In genomic region chr20:32010666-32011065, GRCh38 we compare ENCODE assay signal across 25 cellular contexts. TPM values are rescaled to one million over a fixed set of nuclear protein-coding genes. Genes with fewer than 3 reads are reported as not detected.
A peak's percentile ranks its signal among the peaks of the same experiment; 100 is the strongest.
DNase-seq lines count a peak whose midpoint lies in the region; ATAC-seq and TF ChIP-seq lines count a peak whose summit lies in the region.
"Had no signal": no experiment of that assay in that cellular context is flagged by ENCODE, and none has a peak within 500 bp of the region (broad histone marks: within the 10 kb centered on the region; RNA-seq: fewer than 3 reads in every experiment).

No MANE protein-coding gene starts in this region.

- H3K9me3 ChIP-seq in heart left ventricle (no peaks in the 10 kb centered on the region), esophagus (ENCODE audit: control insufficient read depth in 2 of 2, insufficient read depth in 1 of 2, low read depth in 1 of 2, low read length in 1 of 2) (no peaks in the 10 kb centered on the region), mesodermal cell (ENCODE audit: control insufficient read depth, low read length) (no peaks in the 10 kb centered on the region)
- H3K9me3 ChIP-seq: left lung, vagina had no signal

- H3K27me3 ChIP-seq in heart left ventricle (peaks cover 0 to 4% (median 0%) of the 10 kb centered on the region in 9 donors), esophagus (ENCODE audit: control insufficient read depth in 1 of 2, insufficient read depth in 2 of 2, low read length in 2 of 2) (no peaks in the 10 kb centered on the region)
- H3K27me3 ChIP-seq: vagina had no signal

- H3K36me3 ChIP-seq in heart left ventricle (no peaks in the 10 kb centered on the region), esophagus (ENCODE audit: control insufficient read depth in 2 of 2, insufficient read depth in 2 of 2, low read length in 1 of 2) (no peaks in the 10 kb centered on the region), mesodermal cell (ENCODE audit: control insufficient read depth, insufficient read depth, low read length) (no peaks in the 10 kb centered on the region), urinary bladder (ENCODE audit: insufficient read depth) (no peaks in the 10 kb centered on the region)
- H3K36me3 ChIP-seq: left lung, vagina had no signal

- no peak for DNase-seq in heart left ventricle
- DNase-seq in Right ventricle myocardium inferior (ENCODE audit: missing footprints): no peak
- no peak for DNase-seq in NCI-H510A treated with DMSO at 0.1 percent for 48 hours (lab: John Stamatoyannopoulos, UW)
- DNase-seq: activated CD4-positive, alpha-beta T cell treated with anti-CD3 and anti-CD28 coated beads for 36 hours; GDM1; IMR-90; left lung; MM.1S; NCI-H1694 treated with DMSO at 0.1 percent for 48 hours; NCI-H2227 treated with DMSO at 0.1 percent for 48 hours; nucleus accumbens; stimulated activated CD4-positive, alpha-beta T cell treated with anti-CD3 and anti-CD28 coated beads, Interleukin-2, amount 100 ng/mL, for 24 hours; stimulated activated naive CD8-positive, alpha-beta T cell treated with anti-CD3 and anti-CD28 coated beads, Interleukin-15, amount 100 ng/mL, for 72 hours; SW 1271 had no signal

- H3K27ac ChIP-seq in heart left ventricle (peak overlapping the region; percentile 57 to 97 (median 87)), esophagus (ENCODE audit: low read depth in 2 of 2, low read length in 1 of 2) (peak overlapping the region; percentile 45 to 47), mesodermal cell (ENCODE audit: low read depth, low read length, severe bottlenecking) (no peak overlapping the region), urinary bladder (ENCODE audit: low read depth) (no peak overlapping the region)
- H3K27ac ChIP-seq: C4-2B, vagina had no signal

- H3K4me1 ChIP-seq in heart left ventricle: peaks cover 7 to 65% (median 33%) of the 10 kb centered on the region in 12 donors
- no peaks in the 10 kb centered on the region for H3K4me1 ChIP-seq in esophagus (ENCODE audit: control insufficient read depth in 2 of 2, insufficient read depth in 2 of 2, low read length in 1 of 2)
- peaks cover 13% of the 10 kb centered on the region for H3K4me1 ChIP-seq in mesodermal cell (ENCODE audit: control insufficient read depth, insufficient read depth, low read length, poor library complexity, severe bottlenecking)
- H3K4me1 ChIP-seq in urinary bladder (ENCODE audit: insufficient read depth): no peaks in the 10 kb centered on the region
- H3K4me1 ChIP-seq: vagina had no signal

- intact Hi-C loops in heart left ventricle (cut with DNase I) (no loop called here), Right ventricle myocardium inferior (cut with DNase I) (no loop called here)

- 35 to 46% (median 40%) methylated on average over 8 of the region's 8 CpGs for WGBS in heart left ventricle, 4 donors
- WGBS in esophagus, 2 donors: 22 to 40% methylated on average over 8 of the region's 8 CpGs
- WGBS in mesodermal cell (ENCODE audit: insufficient coverage in 2 of 2), 2 experiments: 38 to 61% methylated on average over 5 to 6 of the region's 8 CpGs
- 29% methylated on average over 8 of the region's 8 CpGs for WGBS in urinary bladder

- ATAC-seq in heart left ventricle (peak in 3 of 4 donors; percentile 7 to 26 (median 13)), Right ventricle myocardium inferior (no peak), HG02884 (IDR thresholded peaks at IDR 0.05; ENCODE audit: unreplicated experiment) (no peak), GM19397 (IDR thresholded peaks at IDR 0.05; ENCODE audit: unreplicated experiment) (no peak)
- ATAC-seq: activated CD4-positive, alpha-beta T cell treated with anti-CD3 and anti-CD28 coated beads for 36 hours; left lung; sciatic nerve; stimulated activated naive CD8-positive, alpha-beta T cell treated with anti-CD3 and anti-CD28 coated beads, Interleukin-15, amount 100 ng/mL, for 72 hours had no signal

- H3K4me3 ChIP-seq in heart left ventricle (peak overlapping the region; percentile 23 to 70 (median 54)), esophagus (ENCODE audit: low read depth in 1 of 2, low read length in 2 of 2) (no peak overlapping the region), mesodermal cell (ENCODE audit: extremely low read depth, insufficient read depth, low read length, poor library complexity, severe bottlenecking) (peak overlapping the region; percentile 11), urinary bladder (ENCODE audit: low read depth, low read length) (peak overlapping the region; percentile 2)

- no peak for TF ChIP-seq CTCF in heart left ventricle (IDR thresholded peaks at IDR 0.05)

- TF ChIP-seq POLR2A in heart left ventricle (IDR thresholded peaks at IDR 0.05): no peak

RNA-seq across cellular contexts. Expression of gene CCM2L, which starts 0.4 kb away (rescaled TPM):
- total RNA-seq in heart left ventricle: 10 to 100 TPM in 3 of 9 donors, 1 to 10 TPM in 6; 3.4 to 14.8 (median 8.7) TPM
- polyA plus RNA-seq in heart left ventricle: 10 to 100 TPM; 11.4 to 12.5 TPM
- total RNA-seq in Right ventricle myocardium inferior: 10.3 TPM
- 1 to 10 TPM; 1.8 to 2.9 TPM for polyA plus RNA-seq in esophagus
- 6.3 TPM for polyA plus RNA-seq in mesodermal cell (2013, experiment 1 of 2)
- polyA plus RNA-seq in mesodermal cell (2013, experiment 2 of 2): 3.2 TPM
- 5.8 TPM for total RNA-seq in urinary bladder
- polyA plus RNA-seq in urinary bladder: 9.3 TPM
- total RNA-seq: activated CD4-positive, alpha-beta T cell treated with anti-CD3 and anti-CD28 coated beads for 36 hours; activated T-helper 1 cell treated with anti-CD3 and anti-CD28 coated beads, Interleukin-12 subunit alpha, Interleukin-12 subunit beta, Interleukin-2, Interleukin-4 antibody, amounts not matched to agents 30 ng/mL and 10 ng/mL and 1 ng/mL, durations not matched to agents 14 hours and 24 hours and 36 hours; epithelial cell of proximal tubule; IMR-90 had no signal
- polyA plus RNA-seq: IMR-90 had no signal

RNA-seq across cellular contexts. Expression of gene HCK, which starts 41.4 kb away (rescaled TPM):
- 10 to 100 TPM in 2 of 9 donors, 1 to 10 TPM in 7; 2.0 to 52.0 (median 4.5) TPM for total RNA-seq in heart left ventricle
- 1 to 10 TPM; 1.4 to 3.7 TPM for polyA plus RNA-seq in heart left ventricle
- 7.0 TPM for total RNA-seq in Right ventricle myocardium inferior
- 1 to 10 TPM; 1.3 to 2.9 TPM for polyA plus RNA-seq in esophagus
- polyA plus RNA-seq in mesodermal cell (2013, experiment 1 of 2): 0.33 TPM
- polyA plus RNA-seq in mesodermal cell (2013, experiment 2 of 2): 0.20 TPM
- total RNA-seq in urinary bladder: 8.3 TPM
- 12.2 TPM for polyA plus RNA-seq in urinary bladder
- total RNA-seq: activated CD4-positive, alpha-beta T cell treated with anti-CD3 and anti-CD28 coated beads for 36 hours; epithelial cell of proximal tubule; glomerular endothelial cell; IMR-90 had no signal
- polyA plus RNA-seq: IMR-90 had no signal

RNA-seq across cellular contexts. Expression of gene XKR7, which starts 42.7 kb away (rescaled TPM):
- not detected for total RNA-seq in heart left ventricle
- not detected for polyA plus RNA-seq in heart left ventricle
- total RNA-seq in Right ventricle myocardium inferior: not detected
- under 1 TPM in 1 of 2 donors, not detected in 1; under 0.01 TPM for polyA plus RNA-seq in esophagus
- polyA plus RNA-seq in mesodermal cell (2013, experiment 1 of 2): 0.41 TPM
- 0.35 TPM for polyA plus RNA-seq in mesodermal cell (2013, experiment 2 of 2)
- 0.05 TPM for total RNA-seq in urinary bladder
- 0.03 TPM for polyA plus RNA-seq in urinary bladder
- total RNA-seq: activated T-helper 1 cell treated with anti-CD3 and anti-CD28 coated beads, Interleukin-12 subunit alpha, Interleukin-12 subunit beta, Interleukin-2, Interleukin-4 antibody, amounts not matched to agents 30 ng/mL and 10 ng/mL and 1 ng/mL, durations not matched to agents 14 hours and 24 hours and 36 hours; glomerular endothelial cell; IMR-90; sciatic nerve; vagina had no signal
- polyA plus RNA-seq: IMR-90 had no signal

RNA-seq across cellular contexts. Expression of gene PDRG1, which starts 58.8 kb away (rescaled TPM):
- total RNA-seq in heart left ventricle: 10 to 100 TPM in 1 of 9 donors, 1 to 10 TPM in 8; 5.2 to 10.7 (median 7.3) TPM
- 10 to 100 TPM in 1 of 2 donors, 1 to 10 TPM in 1; 8.8 to 15.2 TPM for polyA plus RNA-seq in heart left ventricle
- total RNA-seq in Right ventricle myocardium inferior: 11.0 TPM
- polyA plus RNA-seq in esophagus: 10 to 100 TPM in 1 of 2 donors, 1 to 10 TPM in 1; 6.8 to 13.8 TPM
- 14.5 TPM for polyA plus RNA-seq in mesodermal cell (2013, experiment 1 of 2)
- polyA plus RNA-seq in mesodermal cell (2013, experiment 2 of 2): 11.4 TPM
- 2.9 TPM for total RNA-seq in urinary bladder
- polyA plus RNA-seq in urinary bladder: 14.0 TPM

Comparison
In these comparisons a context has a peak if more than half of its experiments do, and no peak if none do; other contexts are left out.
1. ATAC-seq: peak in heart left ventricle (3 of 4); none in Right ventricle myocardium inferior (single experiment), HG02884 (single experiment) and GM19397 (single experiment).
2. H3K27ac ChIP-seq: peak in heart left ventricle (12 of 12) and esophagus (2 of 2); none in mesodermal cell (single experiment) and urinary bladder (single experiment).
3. H3K4me3 ChIP-seq: peak in heart left ventricle (12 of 12), mesodermal cell (single experiment) and urinary bladder (single experiment); none in esophagus (0 of 2).